ENCODE assay signal across 25 cellular contexts in the genomic region with DNA sequence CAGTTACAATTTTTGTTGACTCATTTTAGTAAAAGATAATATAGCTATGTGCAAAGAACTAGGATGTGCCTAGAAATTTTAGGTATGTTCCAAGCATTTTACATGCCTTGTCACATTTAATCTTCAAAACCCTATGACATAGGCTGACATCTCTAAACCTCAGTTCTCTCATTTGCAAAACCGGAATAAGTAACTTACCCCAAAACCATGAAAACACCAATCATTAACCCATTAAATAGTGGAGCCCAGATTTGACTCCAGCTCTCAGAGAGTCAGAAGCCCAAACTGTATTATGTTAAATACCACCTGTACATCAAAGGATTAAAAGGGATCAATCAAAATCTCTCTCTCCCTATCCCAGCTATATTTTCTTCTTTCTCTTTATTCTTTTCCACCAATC. TPM values are rescaled to one million over a fixed set of nuclear protein-coding genes. Genes with fewer than 3 reads are reported as not detected.
DNase-seq lines count a peak whose midpoint lies in the region; ATAC-seq, FAIRE-seq and TF ChIP-seq lines count a peak whose summit lies in the region.
"Had no signal": no experiment of that assay in that cellular context is flagged by ENCODE, and none has a peak within 500 bp of the region (broad histone marks: within the 10 kb centered on the region; RNA-seq: fewer than 3 reads in every experiment).

No MANE protein-coding gene starts in this region.

- TF ChIP-seq CTCF in osteocyte (IDR thresholded peaks at IDR 0.05), result no peak

- no peaks in the 10 kb centered on the region for H3K27me3 Mint-ChIP-seq in osteocyte (ENCODE audit: unreplicated experiment)
- H3K27me3 Mint-ChIP-seq: activated naive CD8-positive, alpha-beta T cell treated with anti-CD3 and anti-CD28 coated beads, Interleukin-2, amount 10 ng/mL, durations not matched to agents 7 days and 5 days had no signal

- peak; percentile 61 for FAIRE-seq in islet of Langerhans (lab: Jason Lieb, UNC)
- FAIRE-seq: astrocyte had no signal

- peaks cover 3% of the 10 kb centered on the region for H3K36me3 Mint-ChIP-seq in osteocyte (ENCODE audit: unreplicated experiment)
- H3K36me3 Mint-ChIP-seq: natural killer cell had no signal

- H3K9me3 Mint-ChIP-seq in osteocyte (ENCODE audit: unreplicated experiment), result no peaks in the 10 kb centered on the region
- H3K9me3 Mint-ChIP-seq: natural killer cell had no signal

- no peak overlapping the region for H3K27ac Mint-ChIP-seq in osteocyte (ENCODE audit: unreplicated experiment)
- H3K27ac Mint-ChIP-seq: activated naive CD8-positive, alpha-beta T cell treated with anti-CD3 and anti-CD28 coated beads, Interleukin-2, amount 10 ng/mL, durations not matched to agents 7 days and 5 days; natural killer cell had no signal

- H3K4me3 Mint-ChIP-seq in osteocyte (ENCODE audit: unreplicated experiment), result no peak overlapping the region
- H3K4me3 Mint-ChIP-seq: activated naive CD8-positive, alpha-beta T cell treated with anti-CD3 and anti-CD28 coated beads, Interleukin-2, amount 10 ng/mL, durations not matched to agents 7 days and 5 days; natural killer cell had no signal

- H3K4me1 Mint-ChIP-seq in osteocyte (ENCODE audit: unreplicated experiment), result peaks cover 19% of the 10 kb centered on the region

- ATAC-seq in GM19025 (IDR thresholded peaks at IDR 0.05; ENCODE audit: low read depth, unreplicated experiment) (peak; percentile 67), GM21381 (IDR thresholded peaks at IDR 0.05; ENCODE audit: unreplicated experiment) (peak; percentile 57), HG03139 (IDR thresholded peaks at IDR 0.05; ENCODE audit: unreplicated experiment) (peak; percentile 64)
- ATAC-seq: esophagus mucosa, foreskin keratinocyte, lower lobe of right lung, natural killer cell, Right ventricle myocardium inferior had no signal

- no peak for DNase-seq in GF-D8 (lab: John Stamatoyannopoulos, UW)
- no peak for DNase-seq in osteocyte (ENCODE audit: extremely low spot score, unreplicated experiment)
- no peak for DNase-seq in NCI-H1048 (lab: John Stamatoyannopoulos, UW)
- DNase-seq: activated CD4-positive, alpha-beta T cell treated with anti-CD3 and anti-CD28 coated beads for 4 hours; activated CD8-positive, alpha-beta memory T cell treated with anti-CD3 and anti-CD28 coated beads for 24 hours; activated effector memory CD4-positive, alpha-beta T cell treated with anti-CD3 and anti-CD28 coated beads, Interleukin-2, amount 50 U/mL, for 16 hours; activated naive CD8-positive, alpha-beta T cell treated with anti-CD3 and anti-CD28 coated beads, Interleukin-2, amount 10 ng/mL, durations not matched to agents 7 days and 5 days; C1 segment of cervical spinal cord; caudate nucleus; DMS79 treated with DMSO at 0.1 percent for 48 hours; foreskin keratinocyte; lower lobe of right lung; natural killer cell; NCI-H1092; NCI-H1694 treated with DMSO at 0.1 percent for 48 hours; NCI-H510A treated with DMSO at 0.1 percent for 48 hours; PC-9; stimulated activated naive CD4-positive, alpha-beta T cell treated with Interleukin-2 at 50 U/mL for 16 hours had no signal

RNA-seq across cellular contexts. Expression of a gene that starts 36.6 kb away (rescaled TPM):
- 80.0 and 84.8 TPM in 2 replicates for total RNA-seq in osteocyte
